In the genomic region with DNA sequence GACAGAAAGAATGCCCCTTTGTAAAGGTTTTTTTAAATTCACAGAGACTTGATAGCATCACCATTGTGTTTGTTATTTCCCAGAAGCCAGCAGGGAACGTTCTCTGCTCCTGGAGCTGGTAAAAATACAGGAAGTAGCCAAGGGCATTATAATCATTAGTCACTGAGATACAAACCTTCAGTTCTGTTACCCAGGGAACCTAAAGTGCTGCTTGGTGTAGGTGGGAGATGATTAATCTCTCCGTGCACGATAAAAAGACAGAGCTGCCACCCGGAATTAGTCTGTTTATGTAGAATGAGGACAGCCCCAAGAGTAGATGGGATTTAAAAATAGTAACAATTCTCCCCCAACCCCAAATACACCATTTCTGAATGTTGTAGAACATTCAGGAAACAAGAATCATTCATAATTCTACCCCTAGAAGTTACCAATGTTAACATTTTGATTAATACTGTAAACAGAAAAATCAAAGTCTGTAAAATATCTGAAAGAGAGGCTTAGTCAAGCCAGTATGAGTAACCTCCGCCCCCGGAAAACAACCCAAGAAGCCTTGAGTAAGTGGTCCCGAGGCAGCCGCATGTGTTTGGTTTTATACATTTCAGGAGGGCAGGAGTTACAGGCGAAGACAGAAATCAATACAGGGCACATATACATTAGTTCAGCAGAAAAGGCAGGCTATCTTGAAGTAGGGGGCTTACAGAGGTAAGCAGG, we compare ENCODE assay signal across 1 cellular context.
A peak's percentile ranks its signal among the peaks of the same experiment; 100 is the strongest.
TF ChIP-seq lines count a peak whose summit lies in the region.

No MANE protein-coding gene starts in this region.

TF ChIP-seq in SK-N-SH, 30 proteins besides CTCF, POLR2A, EP300 and RAD21 (continued from another document):
- TF ChIP-seq MAX (IDR thresholded peaks at IDR 0.05; ENCODE audit: low read depth) = no peak
- peak; percentile 42 for TF ChIP-seq CHD2 (IDR thresholded peaks at IDR 0.05; ENCODE audit: low read length, partially characterized antibody)
- TF ChIP-seq USF1 (IDR thresholded peaks at IDR 0.05; ENCODE audit: borderline replicate concordance, low read depth) = no peak
- no peak; the same call in 1 of the 2 replicates for TF ChIP-seq RCOR1 (IDR thresholded peaks at IDR 0.05; ENCODE audit: low read length)
- peak; percentile 83 for TF ChIP-seq PBX3 (IDR thresholded peaks at IDR 0.05)
- TF ChIP-seq SIN3A (IDR thresholded peaks at IDR 0.05; ENCODE audit: borderline replicate concordance, low read depth, low read length) = 0 out of 2 replicates have a peak, but pooled peaks have one; percentile 19
- TF ChIP-seq, protein P1, sequence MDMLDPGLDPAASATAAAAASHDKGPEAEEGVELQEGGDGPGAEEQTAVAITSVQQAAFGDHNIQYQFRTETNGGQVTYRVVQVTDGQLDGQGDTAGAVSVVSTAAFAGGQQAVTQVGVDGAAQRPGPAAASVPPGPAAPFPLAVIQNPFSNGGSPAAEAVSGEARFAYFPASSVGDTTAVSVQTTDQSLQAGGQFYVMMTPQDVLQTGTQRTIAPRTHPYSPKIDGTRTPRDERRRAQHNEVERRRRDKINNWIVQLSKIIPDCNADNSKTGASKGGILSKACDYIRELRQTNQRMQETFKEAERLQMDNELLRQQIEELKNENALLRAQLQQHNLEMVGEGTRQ (IDR thresholded peaks at IDR 0.05; ENCODE audit: borderline replicate concordance, low read depth, low read length) = no peak
- TF ChIP-seq TCF12 (IDR thresholded peaks at IDR 0.05) = peak; percentile 72
- TF ChIP-seq JUND (IDR thresholded peaks at IDR 0.05) = 0 out of 2 replicates have a peak, but pooled peaks have one; percentile 14
- TF ChIP-seq TEAD4 (IDR thresholded peaks at IDR 0.05; ENCODE audit: borderline replicate concordance, insufficient read depth) = no peak
- TF ChIP-seq ZBTB33 (IDR thresholded peaks at IDR 0.05; ENCODE audit: borderline replicate concordance, low read depth) = no peak
- no peak for TF ChIP-seq RXRA (IDR thresholded peaks at IDR 0.05; ENCODE audit: borderline replicate concordance, low read depth)
- TF ChIP-seq MEF2A (IDR thresholded peaks at IDR 0.05; ENCODE audit: borderline replicate concordance, low read depth) = peak; percentile 52; the same call in 1 of the 2 replicates
- TF ChIP-seq TAF1 (IDR thresholded peaks at IDR 0.05; ENCODE audit: borderline replicate concordance, low read depth, low read length) = peak; percentile 43; the same call in 1 of the 2 replicates
- TF ChIP-seq EZH2phosphoT487 (IDR thresholded peaks at IDR 0.05; ENCODE audit: borderline replicate concordance, low read depth) = no peak
- TF ChIP-seq FOXM1 (IDR thresholded peaks at IDR 0.05; ENCODE audit: low read depth) = no peak
- TF ChIP-seq YY1 (IDR thresholded peaks at IDR 0.05; ENCODE audit: low read depth) = no peak
TF ChIP-seq in SK-N-SH: peak in this region for 13.
